Comparison of ENCODE assay signal across 23 cellular contexts in genomic region chr11:2319791-2320481, GRCh38. TPM values are rescaled to one million over a fixed set of nuclear protein-coding genes. Genes with fewer than 3 reads are reported as not detected.
DNase-seq lines count a peak whose midpoint lies in the region; TF ChIP-seq lines count a peak whose summit lies in the region.
"Had no signal": no experiment of that assay in that cellular context is flagged by ENCODE, and none has a peak within 500 bp of the region (broad histone marks: within the 10 kb centered on the region; RNA-seq: fewer than 3 reads in every experiment).

No MANE protein-coding gene starts in this region.

- no peak for TF ChIP-seq POLR2A in spleen (IDR thresholded peaks at IDR 0.05)

- H3K9me3 ChIP-seq in spleen = peaks cover 0 to 5% (median 0%) of the 10 kb centered on the region in 8 donors
- H3K9me3 ChIP-seq in SK-N-SH = no peaks in the 10 kb centered on the region

- no peaks in the 10 kb centered on the region for H3K36me3 Mint-ChIP-seq in T-helper 2 cell treated with Interferon-gamma antibody and Interleukin-4, amounts not matched to agents 5 μg/mL and 100 μg/mL, for 36 hours (ENCODE audit: low read depth)
- peaks cover 5% of the 10 kb centered on the region for H3K36me3 Mint-ChIP-seq in osteocyte (ENCODE audit: unreplicated experiment)

- intact Hi-C loops in spleen (cut with DNase I; ENCODE audit: low total_unique reads) = no loop called here

- peak overlapping the region in 3 of 8 donors; percentile 2 to 18 (median 3) for H3K27ac ChIP-seq in spleen
- no peak overlapping the region for H3K27ac ChIP-seq in SK-N-SH (ENCODE audit: low read depth in 2 of 2, low read length in 1 of 2)
- H3K27ac ChIP-seq: 22Rv1, C4-2B had no signal

- POLR2A ChIA-PET in SK-N-SH (lab: Yijun Ruan, JAX) = no interaction called here

- no peaks in the 10 kb centered on the region for H3K4me1 Mint-ChIP-seq in T-helper 2 cell treated with Interferon-gamma antibody and Interleukin-4, amounts not matched to agents 5 μg/mL and 100 μg/mL, for 36 hours (ENCODE audit: low read depth)
- peaks cover 5% of the 10 kb centered on the region for H3K4me1 Mint-ChIP-seq in osteocyte (ENCODE audit: unreplicated experiment)

- no peaks in the 10 kb centered on the region for H4K20me1 ChIP-seq in SK-N-SH (ENCODE audit: insufficient read depth)

- no peaks in the 10 kb centered on the region for H3K79me2 ChIP-seq in SK-N-SH (ENCODE audit: insufficient read depth)

- no peaks in the 10 kb centered on the region for H3K9me2 ChIP-seq in SK-N-SH

- H3K4me3 Mint-ChIP-seq in T-helper 2 cell treated with Interferon-gamma antibody and Interleukin-4, amounts not matched to agents 5 μg/mL and 100 μg/mL, for 36 hours = no peak overlapping the region
- H3K4me3 Mint-ChIP-seq in osteocyte (ENCODE audit: unreplicated experiment) = no peak overlapping the region
- H3K4me3 Mint-ChIP-seq: HFFc6 had no signal

- no peak overlapping the region for H3K4me2 ChIP-seq in SK-N-SH

- H2AFZ ChIP-seq in SK-N-SH (ENCODE audit: low read depth) = no peak overlapping the region

- H3F3A ChIP-seq in SK-N-SH (replicated peaks; ENCODE audit: insufficient read depth) = no peaks in the 10 kb centered on the region

- H3K27me3 ChIP-seq in spleen (replicated peaks in 1 of 7) (peaks cover 0 to 6% (median 0%) of the 10 kb centered on the region in 7 donors), SK-N-SH (ENCODE audit: insufficient read depth) (no peaks in the 10 kb centered on the region)

- TF ChIP-seq RAD21 in SK-N-SH (IDR thresholded peaks at IDR 0.05; ENCODE audit: low read length) = no peak

- no peak overlapping the region for H3K4me3 ChIP-seq in spleen
- no peak overlapping the region for H3K4me3 ChIP-seq in SK-N-SH (ENCODE audit: low read depth in 2 of 2, low read length in 1 of 2)

- CTCF ChIA-PET in SK-N-SH (lab: Yijun Ruan, JAX) = interaction anchor here (2.1 kb wide), 1 partner anchor 101 kb away, joined by 7 read pairs; no protein-coding TSS in a partner anchor

- H3K4me1 ChIP-seq in spleen (peaks cover 0 to 17% (median 3%) of the 10 kb centered on the region in 6 donors), SK-N-SH (ENCODE audit: control insufficient read depth in 1 of 2, insufficient read depth in 2 of 2, low read depth in 1 of 2, low read length in 1 of 2) (peaks cover 4 to 13% of the 10 kb centered on the region in 2 experiments; a peak in 2 of 4 replicates)

- whole genome bisulfite sequencing in spleen, 5 donors = 76 to 89% (median 81%) methylated on average over 10 of the region's 10 CpGs
- 76% methylated on average over 8 of the region's 10 CpGs for WGBS in SK-N-SH (ENCODE audit: low lambda C conversion rate)

- peaks cover 7% of the 10 kb centered on the region for H3K27me3 Mint-ChIP-seq in T-helper 2 cell treated with Interferon-gamma antibody and Interleukin-4, amounts not matched to agents 5 μg/mL and 100 μg/mL, for 36 hours (ENCODE audit: low read depth)
- peaks cover 14% of the 10 kb centered on the region for H3K27me3 Mint-ChIP-seq in osteocyte (ENCODE audit: unreplicated experiment)

- H3K27ac Mint-ChIP-seq in T-helper 2 cell treated with Interferon-gamma antibody and Interleukin-4, amounts not matched to agents 5 μg/mL and 100 μg/mL, for 36 hours = peak overlapping the region; percentile 57
- H3K27ac Mint-ChIP-seq in osteocyte (ENCODE audit: unreplicated experiment) = no peak overlapping the region
- H3K27ac Mint-ChIP-seq: HFFc6 had no signal

- DNase-seq in T-helper 2 cell treated with Interferon-gamma antibody and Interleukin-4, amounts not matched to agents 5 μg/mL and 100 μg/mL, for 36 hours (ENCODE audit: low spot score) = no peak
- no peak for DNase-seq in T-helper 2 cell
- DNase-seq in D341Med (ENCODE audit: low spot score) = peak; percentile 5
- peak; percentile 37 for DNase-seq in mesenteric fat pad (ENCODE audit: low spot score)
- peak; percentile 31 for DNase-seq in spleen
- DNase-seq in osteocyte (ENCODE audit: extremely low spot score, unreplicated experiment) = no peak
- DNase-seq in SK-N-SH = no peak
- DNase-seq in T1000 (lab: John Stamatoyannopoulos, UW) = no peak
- DNase-seq: AML-193, DMS 273 treated with DMSO at 0.1 percent for 48 hours, H7, HFFc6, IMR-90, Karpas-422, NCI-H1048, NCI-H1436 treated with DMSO at 0.1 percent for 48 hours, NCI-H2029 treated with DMSO at 0.1 percent for 48 hours, NCI-H2171, NCI-H446, NCI-H69 had no signal

- H3K36me3 ChIP-seq in spleen (no peaks in the 10 kb centered on the region), SK-N-SH (replicated peaks in 1 of 2; ENCODE audit: control insufficient read depth in 1 of 2, insufficient read depth in 2 of 2, low read length in 1 of 2) (no peaks in the 10 kb centered on the region)

- no peaks in the 10 kb centered on the region for H3K9me3 Mint-ChIP-seq in T-helper 2 cell treated with Interferon-gamma antibody and Interleukin-4, amounts not matched to agents 5 μg/mL and 100 μg/mL, for 36 hours
- H3K9me3 Mint-ChIP-seq in osteocyte (ENCODE audit: unreplicated experiment) = peaks cover 15% of the 10 kb centered on the region

- H3K9ac ChIP-seq in SK-N-SH = no peak overlapping the region

- TF ChIP-seq CTCF in spleen (IDR thresholded peaks at IDR 0.05 in 8 of 11, conservative IDR thresholded peaks at IDR 0.05 in 3 of 11) = no peak
- no peak for TF ChIP-seq CTCF in osteocyte (IDR thresholded peaks at IDR 0.05)
- TF ChIP-seq CTCF in SK-N-SH (IDR thresholded peaks at IDR 0.05) = no peak

- TF ChIP-seq EP300 in SK-N-SH (IDR thresholded peaks at IDR 0.05; ENCODE audit: borderline replicate concordance in 1 of 2, low read depth in 1 of 2, low read length in 1 of 2) = no peak

TF ChIP-seq in SK-N-SH, 30 proteins besides CTCF, POLR2A, EP300 and RAD21 (continues in another document):
- TF ChIP-seq MXI1 (IDR thresholded peaks at IDR 0.05; ENCODE audit: low read depth, low read length) = no peak
- TF ChIP-seq RFX5 (IDR thresholded peaks at IDR 0.05; ENCODE audit: low read length) = no peak
- TF ChIP-seq SMC3 (IDR thresholded peaks at IDR 0.05; ENCODE audit: low read depth, low read length) = no peak
- no peak for TF ChIP-seq REST (IDR thresholded peaks at IDR 0.05; ENCODE audit: low read depth, low read length)
- no peak for TF ChIP-seq RCOR1 (IDR thresholded peaks at IDR 0.05; ENCODE audit: low read length)
- TF ChIP-seq GATA2 (CRISPR knock-in tag; IDR thresholded peaks at IDR 0.05) = no peak
- TF ChIP-seq NFIC (IDR thresholded peaks at IDR 0.05; ENCODE audit: borderline replicate concordance) = no peak
- no peak for TF ChIP-seq CHD2 (IDR thresholded peaks at IDR 0.05; ENCODE audit: low read length, partially characterized antibody)
- TF ChIP-seq FOSL2 (IDR thresholded peaks at IDR 0.05; ENCODE audit: borderline replicate concordance, low read depth) = no peak
- TF ChIP-seq ELF1 (IDR thresholded peaks at IDR 0.05) = no peak

RNA-seq across cellular contexts. Expression of gene TSPAN32, which starts 18.1 kb away (rescaled TPM):
- total RNA-seq in mesenteric fat pad = 1.3 TPM
- total RNA-seq in spleen = 10 to 100 TPM; 10.6 to 21.0 (median 17.6) TPM
- 10 to 100 TPM; 11.2 to 21.8 (median 14.1) TPM for polyA plus RNA-seq in spleen
- total RNA-seq in osteocyte = 0.76 and 1.2 TPM in 2 replicates
- 0.12 and 0.18 TPM in 2 replicates for polyA plus RNA-seq in SK-N-SH (2012; rRNA removed)
- polyA plus RNA-seq in SK-N-SH (2012; cell fraction: cytosol; rRNA removed) = 0.13 and 0.17 TPM in 2 replicates
- polyA plus RNA-seq in SK-N-SH (2012; cell fraction: nucleus; rRNA removed) = 0.75 and 1.2 TPM in 2 replicates
- total RNA-seq: H7, HFFc6, IMR-90, MCF 10A had no signal

RNA-seq across cellular contexts. Expression of gene C11orf21, which starts 18.2 kb away (rescaled TPM):
- total RNA-seq in mesenteric fat pad = 1.0 TPM
- 10 to 100 TPM; 10.6 to 24.9 (median 18.1) TPM for total RNA-seq in spleen
- polyA plus RNA-seq in spleen = 10 to 100 TPM in 1 of 3 donors, 1 to 10 TPM in 2; 8.6 to 12.1 (median 8.9) TPM
- total RNA-seq in osteocyte = 0.16 TPM in 1 of 2 replicates, not detected in the other
- polyA plus RNA-seq in SK-N-SH (2012; rRNA removed) = 0.03 and 0.06 TPM in 2 replicates
- polyA plus RNA-seq in SK-N-SH (2012; cell fraction: cytosol; rRNA removed) = 0.05 TPM in 1 of 2 replicates, not detected in the other
- polyA plus RNA-seq in SK-N-SH (2012; cell fraction: nucleus; rRNA removed) = 0.09 and 0.20 TPM in 2 replicates
- total RNA-seq: H7, HFFc6, IMR-90, MCF 10A had no signal
- polyA plus RNA-seq: IMR-90 had no signal

RNA-seq across cellular contexts. Expression of gene ASCL2, which starts 49.5 kb away (rescaled TPM):
- total RNA-seq in mesenteric fat pad (0.64 TPM), spleen (1 to 10 TPM; 1.9 to 3.0 (median 2.3) TPM), osteocyte (not detected in 2 replicates)
- polyA plus RNA-seq in spleen (1 to 10 TPM in 1 of 3 donors, under 1 TPM in 2; 0.68 to 1.3 (median 0.93) TPM), SK-N-SH (2012; rRNA removed) (not detected in 2 replicates)
- polyA plus RNA-seq in SK-N-SH (2012; cell fraction: cytosol; rRNA removed) = not detected in 2 replicates
- not detected in 2 replicates for polyA plus RNA-seq in SK-N-SH (2012; cell fraction: nucleus; rRNA removed)
- total RNA-seq: HFFc6, IMR-90, MCF 10A had no signal
- polyA plus RNA-seq: IMR-90 had no signal

RNA-seq across cellular contexts. Expression of gene CD81, which starts 57.2 kb away (rescaled TPM):
- total RNA-seq in mesenteric fat pad = 723 TPM
- 100 to 1,000 TPM; 370 to 594 (median 472) TPM for total RNA-seq in spleen
- 100 to 1,000 TPM; 191 to 368 (median 339) TPM for polyA plus RNA-seq in spleen
- total RNA-seq in osteocyte = 652 and 682 TPM in 2 replicates
- 373 and 517 TPM in 2 replicates for polyA plus RNA-seq in SK-N-SH (2012; rRNA removed)
- 330 and 548 TPM in 2 replicates for polyA plus RNA-seq in SK-N-SH (2012; cell fraction: cytosol; rRNA removed)
- polyA plus RNA-seq in SK-N-SH (2012; cell fraction: nucleus; rRNA removed) = 422 and 433 TPM in 2 replicates

Comparison
In these comparisons a context has a peak if more than half of its experiments do, and no peak if none do; other contexts are left out.
1. DNase-seq: peak in D341Med (single experiment), mesenteric fat pad (single experiment) and spleen (single experiment); none in T-helper 2 cell treated with Interferon-gamma antibody and Interleukin-4, amounts not matched to agents 5 μg/mL and 100 μg/mL, for 36 hours (single experiment), T-helper 2 cell (0 of 5), osteocyte (single experiment), SK-N-SH (single experiment) and T1000 (single experiment).